9 cellular contexts compared by ENCODE assay signal in genomic region chr6:23349521-23350147, GRCh38.
DNase-seq lines count a peak whose midpoint lies in the region; ATAC-seq lines count a peak whose summit lies in the region.
"Had no signal": no experiment of that assay in that cellular context is flagged by ENCODE, and none has a peak within 500 bp of the region (broad histone marks: within the 10 kb centered on the region; RNA-seq: fewer than 3 reads in every experiment).

No MANE protein-coding gene starts in this region.

- no peak for ATAC-seq in HG02759 (IDR thresholded peaks at IDR 0.05; ENCODE audit: unreplicated experiment)
- ATAC-seq: body of pancreas had no signal

- DNase-seq in NCI-H1436 (lab: John Stamatoyannopoulos, UW), result peak; percentile 42
- no peak for DNase-seq in NCI-H1436 treated with DMSO at 0.1 percent for 48 hours (lab: John Stamatoyannopoulos, UW)
- DNase-seq in NCI-H69 (lab: John Stamatoyannopoulos, UW), result peak; percentile 97
- DNase-seq in dedifferentiated amniotic fluid mesenchymal stem cell (ENCODE audit: extremely low spot score), result peak; percentile 76
- DNase-seq in NCI-H187 (lab: John Stamatoyannopoulos, UW), result no peak
- DNase-seq in stimulated activated CD4-positive, alpha-beta T cell treated with anti-CD3 and anti-CD28 coated beads, Interleukin-15, amount 100 ng/mL, for 24 hours, result no peak
- DNase-seq: body of pancreas had no signal

- H3K36me3 ChIP-seq in skeletal muscle satellite cell (ENCODE audit: insufficient read depth, low read length), result no peaks in the 10 kb centered on the region

- no peak overlapping the region for H3K4me3 ChIP-seq in skeletal muscle satellite cell (ENCODE audit: low read length)
- H3K4me3 ChIP-seq: body of pancreas had no signal

- no peak overlapping the region for H3K9ac ChIP-seq in skeletal muscle satellite cell (ENCODE audit: low read depth, low read length)

- peaks cover 13% of the 10 kb centered on the region for H3K4me1 ChIP-seq in skeletal muscle satellite cell (ENCODE audit: control insufficient read depth, insufficient read depth, low read length)
- H3K4me1 ChIP-seq: body of pancreas had no signal

- H3K4me2 ChIP-seq in skeletal muscle satellite cell (ENCODE audit: low read length), result peak overlapping the region; percentile 46

- H3K9me3 ChIP-seq in skeletal muscle satellite cell (replicated peaks; ENCODE audit: low read length), result no peaks in the 10 kb centered on the region
- H3K9me3 ChIP-seq: body of pancreas had no signal

- H3K27me3 ChIP-seq in skeletal muscle satellite cell (ENCODE audit: control insufficient read depth, insufficient read depth, low read length), result no peaks in the 10 kb centered on the region
- H3K27me3 ChIP-seq: body of pancreas had no signal

Comparison
In these comparisons a context has a peak if more than half of its experiments do, and no peak if none do; other contexts are left out.
1. DNase-seq: peak in NCI-H1436 (single experiment), NCI-H69 (single experiment) and dedifferentiated amniotic fluid mesenchymal stem cell (single experiment); none in NCI-H1436 treated with DMSO at 0.1 percent for 48 hours (single experiment), NCI-H187 (0 of 2) and stimulated activated CD4-positive, alpha-beta T cell treated with anti-CD3 and anti-CD28 coated beads, Interleukin-15, amount 100 ng/mL, for 24 hours (single experiment).